Comparison of ENCODE assay signal across 29 cellular contexts in genomic region chr13:94569615-94570014, GRCh38.
"Had no signal": no experiment of that assay in that cellular context is flagged by ENCODE, and none has a peak within 500 bp of the region (broad histone marks: within the 10 kb centered on the region; RNA-seq: fewer than 3 reads in every experiment).

No MANE protein-coding gene starts in this region.

- H3K27ac Mint-ChIP-seq: naive thymus-derived CD4-positive, alpha-beta T cell; natural killer cell; nephron; stimulated activated memory B cell treated with anti-CD40 and anti-IgM and Interleukin-4, amounts not matched to agents 10 μg/mL and 1 μg/mL and 100 μg/mL, for 72 hours; type B pancreatic cell had no signal

- H3K9me3 ChIP-seq: pancreas, prostate gland, spleen, suprapubic skin, testis, tibial artery, transverse colon, upper lobe of right lung, vagina had no signal

- H3K4me2 ChIP-seq: neural progenitor cell, smooth muscle cell had no signal

- H3K4me1 ChIP-seq: neural progenitor cell, pancreas, prostate gland, spleen, suprapubic skin, testis, tibial artery, transverse colon, upper lobe of right lung, vagina had no signal

- H3K4me1 Mint-ChIP-seq: natural killer cell; nephron; neural progenitor cell; stimulated activated memory B cell treated with anti-CD40 and anti-IgM and Interleukin-4, amounts not matched to agents 10 μg/mL and 1 μg/mL and 100 μg/mL, for 72 hours; stimulated activated naive CD8-positive, alpha-beta T cell treated with anti-CD3 and anti-CD28 coated beads, Interleukin-15, amount 100 ng/mL, for 72 hours had no signal

- DNase-seq: naive thymus-derived CD4-positive, alpha-beta T cell; natural killer cell; occipital lobe; pancreas; right cardiac atrium; spleen; stimulated activated CD4-positive, alpha-beta T cell treated with anti-CD3 and anti-CD28 coated beads, Interleukin-12 subunit alpha, Interleukin-12 subunit beta, amount 100 ng/mL, for 4 hours; stimulated activated CD4-positive, alpha-beta T cell treated with anti-CD3 and anti-CD28 coated beads, Interleukin-1b, Interleukin-23, amount 100 ng/mL, for 48 hours; stimulated activated CD4-positive, alpha-beta T cell treated with anti-CD3 and anti-CD28 coated beads, Interleukin-4, amount 100 ng/mL, for 1 hour; stimulated activated CD4-positive, alpha-beta T cell treated with anti-CD3 and anti-CD28 coated beads, Interleukin-4, amount 100 ng/mL, for 4 hours; stimulated activated CD8-positive, alpha-beta memory T cell treated with anti-CD3 and anti-CD28 coated beads, Interleukin-4, amount 100 ng/mL, for 48 hours; stimulated activated naive CD4-positive, alpha-beta T cell; stimulated activated naive CD8-positive, alpha-beta T cell treated with anti-CD3 and anti-CD28 coated beads, Interleukin-15, amount 100 ng/mL, for 72 hours; stimulated activated naive CD8-positive, alpha-beta T cell treated with anti-CD3 and anti-CD28 coated beads, Interleukin-15, Interleukin-2, amounts not matched to agents 100 U/mL and 50 U/mL, for 24 hours; substantia nigra; testis; tibial artery; transverse colon; upper lobe of right lung had no signal

- H3K27me3 ChIP-seq: neural progenitor cell, pancreas, spleen, suprapubic skin, testis, tibial artery, transverse colon, upper lobe of right lung, vagina had no signal

- H3K4me3 ChIP-seq: neural progenitor cell, pancreas, prostate gland, skin epidermis, smooth muscle cell, spleen, suprapubic skin, testis, tibial artery, transverse colon, upper lobe of right lung, vagina had no signal

- H3K4me3 Mint-ChIP-seq: naive thymus-derived CD4-positive, alpha-beta T cell; natural killer cell; nephron; neural progenitor cell; stimulated activated memory B cell treated with anti-CD40 and anti-IgM and Interleukin-4, amounts not matched to agents 10 μg/mL and 1 μg/mL and 100 μg/mL, for 72 hours; stimulated activated naive CD8-positive, alpha-beta T cell treated with anti-CD3 and anti-CD28 coated beads, Interleukin-15, amount 100 ng/mL, for 72 hours; type B pancreatic cell had no signal

- H3K36me3 ChIP-seq: prostate gland had no signal

- H2AFZ ChIP-seq: neural progenitor cell had no signal

- ATAC-seq: naive thymus-derived CD4-positive, alpha-beta T cell; natural killer cell; pancreas; right cardiac atrium; sciatic nerve; stimulated activated memory B cell treated with anti-CD40 and anti-IgM and Interleukin-4, amounts not matched to agents 10 μg/mL and 1 μg/mL and 100 μg/mL, for 72 hours; stimulated activated naive CD8-positive, alpha-beta T cell treated with anti-CD3 and anti-CD28 coated beads, Interleukin-15, amount 100 ng/mL, for 72 hours; stimulated activated naive CD8-positive, alpha-beta T cell treated with anti-CD3 and anti-CD28 coated beads, Interleukin-15, Interleukin-2, amounts not matched to agents 100 U/mL and 50 U/mL, for 24 hours; upper lobe of right lung had no signal

- H3K27me3 Mint-ChIP-seq: naive thymus-derived CD4-positive, alpha-beta T cell; stimulated activated memory B cell treated with anti-CD40 and anti-IgM and Interleukin-4, amounts not matched to agents 10 μg/mL and 1 μg/mL and 100 μg/mL, for 72 hours; stimulated activated naive CD8-positive, alpha-beta T cell treated with anti-CD3 and anti-CD28 coated beads, Interleukin-15, amount 100 ng/mL, for 72 hours; type B pancreatic cell had no signal

- H3K9me3 Mint-ChIP-seq: natural killer cell; nephron; neural progenitor cell; stimulated activated memory B cell treated with anti-CD40 and anti-IgM and Interleukin-4, amounts not matched to agents 10 μg/mL and 1 μg/mL and 100 μg/mL, for 72 hours; stimulated activated naive CD8-positive, alpha-beta T cell treated with anti-CD3 and anti-CD28 coated beads, Interleukin-15, amount 100 ng/mL, for 72 hours; type B pancreatic cell had no signal

- H3K27ac ChIP-seq: neural progenitor cell, pancreas, prostate gland, skin epidermis, spleen, suprapubic skin, testis, tibial artery, transverse colon, upper lobe of right lung, vagina had no signal
